In the genomic region with DNA sequence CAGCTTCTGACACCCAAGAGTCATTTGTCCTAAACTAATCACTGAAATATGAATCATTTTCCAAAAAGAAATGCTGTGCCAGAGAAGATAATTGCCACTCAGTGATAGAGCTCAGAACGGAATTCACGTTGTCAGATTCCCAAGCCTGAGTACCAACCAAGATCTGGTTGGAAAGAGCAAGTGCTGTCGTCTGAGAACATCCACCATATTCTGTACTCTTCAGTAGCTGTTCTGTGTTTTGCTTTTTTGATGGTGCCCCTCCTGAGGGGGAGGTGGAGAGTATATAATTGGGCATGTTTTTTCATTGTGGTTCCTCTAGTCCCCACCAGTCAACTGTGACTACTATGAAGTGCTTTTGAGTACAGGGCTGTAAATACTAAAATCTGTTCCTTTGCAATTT, we compare ENCODE assay signal across 1 cellular context.
TF ChIP-seq lines count a peak whose summit lies in the region.

No MANE protein-coding gene starts in this region.

TF ChIP-seq in A549, 52 proteins besides CTCF, POLR2A, EP300 and RAD21 (continued from another document):
- TF ChIP-seq, protein P1, sequence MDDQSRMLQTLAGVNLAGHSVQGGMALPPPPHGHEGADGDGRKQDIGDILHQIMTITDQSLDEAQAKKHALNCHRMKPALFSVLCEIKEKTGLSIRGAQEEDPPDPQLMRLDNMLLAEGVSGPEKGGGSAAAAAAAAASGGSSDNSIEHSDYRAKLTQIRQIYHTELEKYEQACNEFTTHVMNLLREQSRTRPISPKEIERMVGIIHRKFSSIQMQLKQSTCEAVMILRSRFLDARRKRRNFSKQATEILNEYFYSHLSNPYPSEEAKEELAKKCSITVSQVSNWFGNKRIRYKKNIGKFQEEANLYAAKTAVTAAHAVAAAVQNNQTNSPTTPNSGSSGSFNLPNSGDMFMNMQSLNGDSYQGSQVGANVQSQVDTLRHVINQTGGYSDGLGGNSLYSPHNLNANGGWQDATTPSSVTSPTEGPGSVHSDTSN (IDR thresholded peaks at IDR 0.05) = no peak
- TF ChIP-seq, protein P2, sequence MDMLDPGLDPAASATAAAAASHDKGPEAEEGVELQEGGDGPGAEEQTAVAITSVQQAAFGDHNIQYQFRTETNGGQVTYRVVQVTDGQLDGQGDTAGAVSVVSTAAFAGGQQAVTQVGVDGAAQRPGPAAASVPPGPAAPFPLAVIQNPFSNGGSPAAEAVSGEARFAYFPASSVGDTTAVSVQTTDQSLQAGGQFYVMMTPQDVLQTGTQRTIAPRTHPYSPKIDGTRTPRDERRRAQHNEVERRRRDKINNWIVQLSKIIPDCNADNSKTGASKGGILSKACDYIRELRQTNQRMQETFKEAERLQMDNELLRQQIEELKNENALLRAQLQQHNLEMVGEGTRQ (IDR thresholded peaks at IDR 0.05) = no peak
